10 cellular contexts compared by ENCODE assay signal in genomic region chr17:58127846-58128245, GRCh38. TPM values are rescaled to one million over a fixed set of nuclear protein-coding genes. Genes with fewer than 3 reads are reported as not detected.
"Had no signal": no experiment of that assay in that cellular context is flagged by ENCODE, and none has a peak within 500 bp of the region (broad histone marks: within the 10 kb centered on the region; RNA-seq: fewer than 3 reads in every experiment).

No MANE protein-coding gene starts in this region.

- H3K4me3 Mint-ChIP-seq: IgD-negative memory B cell had no signal

- H3K9ac ChIP-seq: KMS-11 had no signal

- H3K27ac Mint-ChIP-seq: IgD-negative memory B cell had no signal

- H3K27ac ChIP-seq: HL-60, KMS-11 had no signal

- DNase-seq: IMR-90, KBM-7, KG1 had no signal

- H3K4me1 Mint-ChIP-seq: IgD-negative memory B cell had no signal

- FAIRE-seq: HepG2, HTR-8/SVneo had no signal

- H3K4me2 ChIP-seq: KMS-11 had no signal

- ATAC-seq: HepG2 had no signal

RNA-seq across cellular contexts. Expression of gene OR4D1, which starts 20.3 kb away (rescaled TPM):
- total RNA-seq: HepG2, HT-29, HT1080, IMR-90 had no signal
- polyA plus RNA-seq: HepG2, IMR-90 had no signal

RNA-seq across cellular contexts. Expression of gene OR4D2, which starts 38.9 kb away (rescaled TPM):
- total RNA-seq: HepG2, HT-29, HT1080, IMR-90 had no signal
- polyA plus RNA-seq: HepG2, IgD-negative memory B cell, IMR-90 had no signal
